17 cellular contexts compared by ENCODE assay signal in genomic region chr16:19177111-19177747, GRCh38. TPM values are rescaled to one million over a fixed set of nuclear protein-coding genes. Genes with fewer than 3 reads are reported as not detected.
DNase-seq lines count a peak whose midpoint lies in the region; ATAC-seq and TF ChIP-seq lines count a peak whose summit lies in the region.
"Had no signal": no experiment of that assay in that cellular context is flagged by ENCODE, and none has a peak within 500 bp of the region (broad histone marks: within the 10 kb centered on the region; RNA-seq: fewer than 3 reads in every experiment).

No MANE protein-coding gene starts in this region.

- H3K36me3 ChIP-seq in PC-3 (ENCODE audit: low read depth, low read length) (no peaks in the 10 kb centered on the region), vagina (no peaks in the 10 kb centered on the region)
- H3K36me3 ChIP-seq: BLaER1 treated with 17β-estradiol and CSF1 and Interleukin-3, amounts not matched to agents 10 nM and 100 nM; left lung had no signal

- H3K4me2 ChIP-seq in PC-3 (ENCODE audit: low read length): no peak overlapping the region

- DNase-seq in DMS153 (lab: John Stamatoyannopoulos, UW) (peak; percentile 82), PC-3 (no peak), left colon (no peak), posterior cingulate gyrus (no peak), vagina (ENCODE audit: extremely low spot score in 2 of 2) (no peak)
- no peak for DNase-seq in effector CD4-positive, alpha-beta T cell
- DNase-seq: aorta; foreskin fibroblast; GOT3; left lung; NCI-H1436; NCI-H526; occipital lobe; stimulated activated CD4-positive, alpha-beta T cell treated with anti-CD3 and anti-CD28 coated beads, Interleukin-4, amount 100 ng/mL, for 1 hour had no signal

- ATAC-seq in PC-3 (no peak), left colon (peak; percentile 42), GM21423 (IDR thresholded peaks at IDR 0.05; ENCODE audit: unreplicated experiment) (no peak)
- ATAC-seq: left lung had no signal

- intact Hi-C loops in PC-3 (cut with micrococcal nuclease) (no loop called here), left colon (cut with DNase I, micrococcal nuclease) (loop anchor here in 1 of 2 donors (10.0 kb wide), 1 partner anchor 92 kb away; no protein-coding TSS in a partner anchor), posterior cingulate gyrus (cut with DNase I) (no loop called here), vagina (cut with DNase I) (no loop called here)

- H3K4me1 ChIP-seq in PC-3 (ENCODE audit: insufficient read depth, low read length) (no peaks in the 10 kb centered on the region), vagina (peaks cover 8% of the 10 kb centered on the region)

- H3K27ac ChIP-seq in PC-3 (ENCODE audit: low read length) (no peak overlapping the region), vagina (no peak overlapping the region)
- H3K27ac ChIP-seq: BLaER1 treated with 17β-estradiol and CSF1 and Interleukin-3, amounts not matched to agents 10 nM and 100 nM; left lung had no signal

- H3K79me2 ChIP-seq in PC-3 (ENCODE audit: low read length): no peaks in the 10 kb centered on the region

- no peaks in the 10 kb centered on the region for H3K27me3 ChIP-seq in PC-3 (ENCODE audit: low read length)
- no peaks in the 10 kb centered on the region for H3K27me3 ChIP-seq in vagina
- H3K27me3 ChIP-seq: BLaER1 treated with 17β-estradiol and CSF1 and Interleukin-3, amounts not matched to agents 10 nM and 100 nM; left lung had no signal

- no peaks in the 10 kb centered on the region for H4K20me1 ChIP-seq in PC-3 (ENCODE audit: low read length)
- H4K20me1 ChIP-seq: BLaER1 treated with 17β-estradiol and CSF1 and Interleukin-3, amounts not matched to agents 10 nM and 100 nM had no signal

- no peaks in the 10 kb centered on the region for H3F3A ChIP-seq in PC-3 (ENCODE audit: low read length, unreplicated experiment)

- no peak overlapping the region for H3K4me3 ChIP-seq in PC-3 (ENCODE audit: low read length)
- no peak overlapping the region for H3K4me3 ChIP-seq in vagina
- H3K4me3 ChIP-seq: BLaER1 treated with 17β-estradiol and CSF1 and Interleukin-3, amounts not matched to agents 10 nM and 100 nM; left lung had no signal

- CTCF ChIA-PET in PC-3 (lab: Charles Lee): no interaction called here

- no peak overlapping the region for H2AFZ ChIP-seq in PC-3 (ENCODE audit: low read length)

- no TSS peak for BruUV-seq in PC-3 (replicated peaks; lab: Mats Ljungman, UMichigan)

- H3K9me3 ChIP-seq in PC-3 (ENCODE audit: low read length) (no peaks in the 10 kb centered on the region), vagina (no peaks in the 10 kb centered on the region)
- H3K9me3 ChIP-seq: BLaER1 treated with 17β-estradiol and CSF1 and Interleukin-3, amounts not matched to agents 10 nM and 100 nM; left lung had no signal

- TF ChIP-seq EP300 in Ishikawa (IDR thresholded peaks at IDR 0.05; ENCODE audit: borderline replicate concordance): no peak

- no peak for TF ChIP-seq POLR2A in vagina (IDR thresholded peaks at IDR 0.05)

- H3K9ac ChIP-seq in PC-3 (ENCODE audit: low read length): no peak overlapping the region
- H3K9ac ChIP-seq: BLaER1 treated with 17β-estradiol and CSF1 and Interleukin-3, amounts not matched to agents 10 nM and 100 nM had no signal

- peak; percentile 5; the same call in 1 of the 2 replicates for TF ChIP-seq RAD21 in Ishikawa (IDR thresholded peaks at IDR 0.05; ENCODE audit: low read depth)

- H3K9me2 ChIP-seq in PC-3 (replicated peaks; ENCODE audit: low read length): no peaks in the 10 kb centered on the region

- POLR2A ChIA-PET in PC-3 (lab: Charles Lee; ENCODE audit: unreplicated experiment): no interaction called here

- peak; percentile 46; the same call in 1 of the 2 replicates for TF ChIP-seq CTCF in PC-3 (conservative IDR thresholded peaks at IDR 0.05; ENCODE audit: low read depth, low read length)
- TF ChIP-seq CTCF in vagina (IDR thresholded peaks at IDR 0.05): no peak

TF ChIP-seq in Ishikawa, 13 proteins besides CTCF, POLR2A, EP300 and RAD21:
- TF ChIP-seq NFIC (IDR thresholded peaks at IDR 0.05) (no peak), YY1 (IDR thresholded peaks at IDR 0.05; ENCODE audit: low read depth) (0 out of 2 replicates have a peak, but pooled peaks have one; percentile 43), MAX (IDR thresholded peaks at IDR 0.05) (no peak)

RNA-seq across cellular contexts. Expression of gene SYT17, which starts 9.2 kb away (rescaled TPM):
- total RNA-seq in PC-3 (2014; rRNA removed) (10.8 and 11.8 TPM in 2 replicates), left colon (1 to 10 TPM; 8.4 to 9.1 TPM), vagina (13.3 TPM)
